In the genomic region with DNA sequence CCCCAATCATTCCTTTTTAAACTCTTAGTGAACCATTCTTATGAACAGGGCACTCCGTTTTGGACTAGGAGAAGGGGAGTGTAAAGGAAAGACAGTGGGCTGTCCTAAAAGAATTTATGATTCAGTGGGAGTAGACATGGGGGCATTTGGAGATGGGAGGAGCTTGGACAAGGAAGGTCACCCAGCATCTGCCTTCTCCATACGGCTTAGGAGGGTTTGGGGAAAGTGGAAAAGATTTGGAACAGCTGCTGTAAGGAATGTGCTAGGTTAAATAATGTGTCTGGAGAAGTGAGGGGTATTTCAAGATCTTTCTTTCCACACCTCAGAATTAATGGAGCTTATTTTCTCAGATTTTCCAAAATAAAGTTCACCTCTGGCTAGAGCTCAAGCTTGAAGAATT, we compare ENCODE assay signal across 22 cellular contexts.
"Had no signal": no experiment of that assay in that cellular context is flagged by ENCODE, and none has a peak within 500 bp of the region (broad histone marks: within the 10 kb centered on the region; RNA-seq: fewer than 3 reads in every experiment).

No MANE protein-coding gene starts in this region.

- DNase-seq: activated CD4-positive, alpha-beta T cell treated with anti-CD3 and anti-CD28 coated beads, Interleukin-2, amount 50 U/mL, for 1 hour; activated CD4-positive, CD25-positive, alpha-beta regulatory T cell treated with anti-CD3 and anti-CD28 coated beads, Interleukin-2, amount 50 U/mL, for 72 hours; activated gamma-delta T cell treated with Interleukin-2 at 50 U/mL for 16 hours; activated T-cell treated with anti-CD3 and anti-CD28 coated beads, Interleukin-2, amount 50 U/mL, for 1 hour; amniotic stem cell; effector memory CD4-positive, alpha-beta T cell; foreskin keratinocyte; kidney; nucleus accumbens; posterior cingulate gyrus; right lobe of liver; small intestine; stimulated activated CD4-positive, alpha-beta T cell treated with anti-CD3 and anti-CD28 coated beads, Interleukin-2, amount 100 ng/mL, for 24 hours; stimulated activated naive CD8-positive, alpha-beta T cell treated with anti-CD3 and anti-CD28 coated beads, Interleukin-15, amount 100 ng/mL, for 72 hours; uterus; WERI-Rb-1 had no signal

- H3K4me1 ChIP-seq: breast epithelium, foreskin keratinocyte, uterus had no signal

- H3K4me3 Mint-ChIP-seq: activated naive CD8-positive, alpha-beta T cell; central memory CD8-positive, alpha-beta T cell; stimulated activated effector memory CD8-positive, alpha-beta T cell treated with anti-CD3 and anti-CD28 coated beads, Interleukin-12 subunit alpha, Interleukin-12 subunit beta, amount 100 ng/mL, for 72 hours; stimulated activated naive CD8-positive, alpha-beta T cell treated with anti-CD3 and anti-CD28 coated beads, Interleukin-15, amount 100 ng/mL, for 72 hours had no signal

- ATAC-seq: foreskin keratinocyte; stimulated activated effector memory CD8-positive, alpha-beta T cell treated with anti-CD3 and anti-CD28 coated beads, Interleukin-12 subunit alpha, Interleukin-12 subunit beta, amount 100 ng/mL, for 72 hours; stimulated activated naive CD8-positive, alpha-beta T cell treated with anti-CD3 and anti-CD28 coated beads, Interleukin-15, amount 100 ng/mL, for 72 hours had no signal

- H3K4me3 ChIP-seq: lung, tibial nerve, uterus had no signal

- H3K27ac Mint-ChIP-seq: activated naive CD8-positive, alpha-beta T cell; stimulated activated effector memory CD8-positive, alpha-beta T cell treated with anti-CD3 and anti-CD28 coated beads, Interleukin-12 subunit alpha, Interleukin-12 subunit beta, amount 100 ng/mL, for 72 hours; stimulated activated naive CD8-positive, alpha-beta T cell treated with anti-CD3 and anti-CD28 coated beads, Interleukin-15, amount 100 ng/mL, for 72 hours had no signal

- H3K9me3 Mint-ChIP-seq: central memory CD8-positive, alpha-beta T cell; stimulated activated effector memory CD8-positive, alpha-beta T cell treated with anti-CD3 and anti-CD28 coated beads, Interleukin-12 subunit alpha, Interleukin-12 subunit beta, amount 100 ng/mL, for 72 hours; stimulated activated naive CD8-positive, alpha-beta T cell treated with anti-CD3 and anti-CD28 coated beads, Interleukin-15, amount 100 ng/mL, for 72 hours had no signal

- H3K36me3 Mint-ChIP-seq: stimulated activated effector memory CD8-positive, alpha-beta T cell treated with anti-CD3 and anti-CD28 coated beads, Interleukin-12 subunit alpha, Interleukin-12 subunit beta, amount 100 ng/mL, for 72 hours had no signal

- H3K27ac ChIP-seq: breast epithelium, foreskin keratinocyte, right lobe of liver, tibial nerve, WERI-Rb-1 had no signal

- H3K27me3 Mint-ChIP-seq: activated naive CD8-positive, alpha-beta T cell; central memory CD8-positive, alpha-beta T cell; stimulated activated naive CD8-positive, alpha-beta T cell treated with anti-CD3 and anti-CD28 coated beads, Interleukin-15, amount 100 ng/mL, for 72 hours had no signal

- H3K27me3 ChIP-seq: breast epithelium, foreskin keratinocyte, right lobe of liver, tibial nerve, uterus had no signal

- H3K4me1 Mint-ChIP-seq: central memory CD8-positive, alpha-beta T cell; stimulated activated effector memory CD8-positive, alpha-beta T cell treated with anti-CD3 and anti-CD28 coated beads, Interleukin-12 subunit alpha, Interleukin-12 subunit beta, amount 100 ng/mL, for 72 hours; stimulated activated naive CD8-positive, alpha-beta T cell treated with anti-CD3 and anti-CD28 coated beads, Interleukin-15, amount 100 ng/mL, for 72 hours had no signal

- H3K36me3 ChIP-seq: breast epithelium, right lobe of liver, tibial nerve, uterus, WERI-Rb-1 had no signal

- H3K9me3 ChIP-seq: breast epithelium, right lobe of liver, tibial nerve, uterus had no signal
